In the genomic region with DNA sequence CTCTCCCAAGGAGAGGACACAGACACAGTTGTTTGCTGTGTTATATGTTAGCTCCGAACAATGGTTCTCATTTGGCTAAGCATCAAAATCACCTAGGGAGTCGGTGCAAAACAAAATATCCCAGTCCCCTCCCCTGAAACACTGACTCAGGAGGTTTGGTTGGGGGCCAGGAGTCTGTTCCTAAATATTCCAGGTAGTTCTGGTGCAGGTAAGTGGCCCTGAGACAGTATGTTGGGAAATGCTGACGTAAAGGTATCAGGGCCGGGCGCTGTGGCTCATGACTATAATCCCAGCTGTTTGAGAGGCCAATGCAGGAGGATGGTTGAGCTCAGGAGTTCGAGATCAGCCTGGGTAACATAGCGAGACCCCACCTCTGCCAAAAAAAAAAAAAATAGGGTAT, we compare ENCODE assay signal across 21 cellular contexts. TPM values are rescaled to one million over a fixed set of nuclear protein-coding genes. Genes with fewer than 3 reads are reported as not detected.
"Had no signal": no experiment of that assay in that cellular context is flagged by ENCODE, and none has a peak within 500 bp of the region (broad histone marks: within the 10 kb centered on the region; RNA-seq: fewer than 3 reads in every experiment).

No MANE protein-coding gene starts in this region.

- H3K4me3 ChIP-seq: left lung, pancreas, stomach, testis, upper lobe of right lung had no signal

- H3K4me3 Mint-ChIP-seq: activated T-cell treated with anti-CD3 and anti-CD28 coated beads, Interleukin-2, amount 50 U/mL, for 4 hours had no signal

- H3K27ac Mint-ChIP-seq: activated naive CD4-positive, alpha-beta T cell treated with anti-CD3 and anti-CD28 coated beads for 36 hours; stimulated activated effector memory CD8-positive, alpha-beta T cell treated with anti-CD3 and anti-CD28 coated beads, Interleukin-12 subunit alpha, Interleukin-12 subunit beta, amount 100 ng/mL, for 72 hours had no signal

- H3K9me3 Mint-ChIP-seq: activated naive CD4-positive, alpha-beta T cell treated with anti-CD3 and anti-CD28 coated beads for 36 hours; activated T-cell treated with anti-CD3 and anti-CD28 coated beads, Interleukin-2, amount 50 U/mL, for 4 hours; stimulated activated effector memory CD8-positive, alpha-beta T cell treated with anti-CD3 and anti-CD28 coated beads, Interleukin-12 subunit alpha, Interleukin-12 subunit beta, amount 100 ng/mL, for 72 hours had no signal

- H3K27me3 ChIP-seq: pancreas, stomach, testis, upper lobe of right lung had no signal

- DNase-seq: activated CD4-positive, alpha-beta T cell treated with anti-CD3 and anti-CD28 coated beads, Interleukin-2, amount 50 U/mL, for 1 hour; activated CD8-positive, alpha-beta memory T cell treated with anti-CD3 and anti-CD28 coated beads, Interleukin-2, amount 50 U/mL, for 4 hours; activated naive CD4-positive, alpha-beta T cell treated with anti-CD3 and anti-CD28 coated beads for 36 hours; activated T-cell treated with anti-CD3 and anti-CD28 coated beads, Interleukin-2, amount 50 U/mL, for 4 hours; aorta; cerebellar nuclear complex; cortex of kidney; effector CD4-positive, alpha-beta T cell; foreskin fibroblast; glutamatergic neuron; hypothalamus; left lung; stimulated activated CD4-positive, alpha-beta T cell treated with anti-CD3 and anti-CD28 coated beads, Interleukin-4, amount 100 ng/mL, for 24 hours; stomach; testis; upper lobe of right lung had no signal

- H3K27ac ChIP-seq: left lung, pancreas, stomach, testis, upper lobe of right lung had no signal

- H3K9me3 ChIP-seq: left lung, pancreas, stomach, testis, upper lobe of right lung had no signal

- H3K36me3 ChIP-seq: pancreas, upper lobe of right lung had no signal

- ATAC-seq: activated T-cell treated with anti-CD3 and anti-CD28 coated beads, Interleukin-2, amount 50 U/mL, for 4 hours; left lung; pancreas; sciatic nerve; stimulated activated effector memory CD8-positive, alpha-beta T cell treated with anti-CD3 and anti-CD28 coated beads, Interleukin-12 subunit alpha, Interleukin-12 subunit beta, amount 100 ng/mL, for 72 hours; upper lobe of right lung had no signal

RNA-seq across cellular contexts. Expression of gene LRRC8E, which starts 13.0 kb away (rescaled TPM):
- total RNA-seq: activated naive CD4-positive, alpha-beta T cell treated with anti-CD3 and anti-CD28 coated beads for 36 hours; mononuclear cell; T-helper 1 cell treated with Interleukin-12 subunit alpha and Interleukin-12 subunit beta and Interleukin-4 antibody, amounts not matched to agents 30 ng/mL and 1 ng/mL, for 36 hours had no signal

RNA-seq across cellular contexts. Expression of gene TGFBR3L, which starts 13.3 kb away (rescaled TPM):
- total RNA-seq: sciatic nerve, stomach had no signal

RNA-seq across cellular contexts. Expression of gene CTXN1, which starts 24.6 kb away (rescaled TPM):
- total RNA-seq: mononuclear cell; T-helper 1 cell treated with Interleukin-12 subunit alpha and Interleukin-12 subunit beta and Interleukin-4 antibody, amounts not matched to agents 30 ng/mL and 1 ng/mL, for 36 hours had no signal
